Comparison of ENCODE assay signal across 18 cellular contexts in the genomic region with DNA sequence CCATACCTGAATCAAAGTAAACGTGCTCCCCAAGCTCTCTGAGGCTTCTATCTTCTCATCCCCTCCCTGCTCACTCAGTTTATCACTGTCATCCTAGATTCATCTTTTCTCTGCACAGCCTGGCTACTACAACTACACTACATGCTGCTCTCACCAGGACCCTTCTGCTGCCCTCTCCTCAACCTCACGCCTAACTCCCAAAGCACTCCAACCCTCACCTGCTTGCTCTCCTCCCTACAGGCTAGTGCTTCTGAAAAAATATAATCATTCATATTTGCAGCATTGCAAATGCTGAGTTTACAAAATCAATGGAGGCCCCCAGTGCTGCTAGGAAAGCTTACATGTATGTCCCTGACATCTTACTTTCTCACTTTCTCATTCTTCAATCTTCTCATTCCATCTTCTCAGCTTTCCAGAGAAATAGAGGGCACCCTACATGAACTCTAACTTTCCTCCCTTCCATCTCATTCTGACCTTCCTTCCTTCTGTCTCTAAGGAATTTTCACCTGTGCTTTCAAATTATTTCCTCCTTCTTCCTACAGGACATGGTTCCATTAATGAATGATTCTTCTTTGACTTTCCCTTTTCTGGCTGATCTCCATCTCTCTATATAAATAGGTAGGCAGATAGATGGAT. TPM values are rescaled to one million over a fixed set of nuclear protein-coding genes. Genes with fewer than 3 reads are reported as not detected.
DNase-seq lines count a peak whose midpoint lies in the region; ATAC-seq, FAIRE-seq and TF ChIP-seq lines count a peak whose summit lies in the region.
"Had no signal": no experiment of that assay in that cellular context is flagged by ENCODE, and none has a peak within 500 bp of the region (broad histone marks: within the 10 kb centered on the region; RNA-seq: fewer than 3 reads in every experiment).

No MANE protein-coding gene starts in this region.

- no peak overlapping the region for H2BK5ac ChIP-seq in IMR-90 (ENCODE audit: low read depth, low read length, poor library complexity, severe bottlenecking)

- peak overlapping the region in 1 of 2 experiments; percentile 32; a peak in 2 of 4 replicates for H3K4me3 ChIP-seq in DND-41 (ENCODE audit: low read depth in 1 of 2, low read length in 2 of 2)
- H3K4me3 ChIP-seq in IMR-90 (ENCODE audit: insufficient read depth, low read depth, low read length), result no peak overlapping the region
- no peak overlapping the region for H3K4me3 ChIP-seq in astrocyte (ENCODE audit: insufficient read depth, low read depth, low read length)
- no peak overlapping the region for H3K4me3 ChIP-seq in keratinocyte (ENCODE audit: control insufficient read depth in 2 of 3, extremely low read depth in 1 of 3, insufficient read depth in 2 of 3, low read depth in 1 of 3, low read length in 3 of 3)
- H3K4me3 ChIP-seq: GM23248, HAP-1 had no signal

- intact Hi-C loops in IMR-90 (cut with micrococcal nuclease), result no loop called here

- no peak for TF ChIP-seq POLR2A in IMR-90 (IDR thresholded peaks at IDR 0.05; ENCODE audit: low read depth, low read length)

- H3K27me3 ChIP-seq in DND-41 (ENCODE audit: insufficient read depth, low read length, poor library complexity) (no peaks in the 10 kb centered on the region), IMR-90 (ENCODE audit: control insufficient read depth, insufficient read depth, low read length) (no peaks in the 10 kb centered on the region), astrocyte (ENCODE audit: insufficient read depth, low read length) (no peaks in the 10 kb centered on the region), keratinocyte (ENCODE audit: control insufficient read depth, extremely low read depth, insufficient read depth, low read length) (no peaks in the 10 kb centered on the region)

- no peak for DNase-seq in DND-41
- no peak for DNase-seq in IMR-90
- DNase-seq in astrocyte (ENCODE audit: low read depth), result no peak
- DNase-seq in keratinocyte (ENCODE audit: low read depth, low spot score), result no peak
- no peak for DNase-seq in COLO829 (ENCODE audit: low spot score)
- DNase-seq in NCI-H2081 (lab: John Stamatoyannopoulos, UW), result no peak
- DNase-seq: AML-193; CD4-positive, alpha-beta T cell; DMS153; DMS79; KG1 had no signal

- no peak overlapping the region; the same call in 1 of the 2 replicates for H2AK5ac ChIP-seq in IMR-90 (ENCODE audit: low read depth, low read length)

- H3K23ac ChIP-seq in IMR-90 (ENCODE audit: low read depth, low read length), result no peak overlapping the region

- H4K20me1 ChIP-seq in DND-41 (ENCODE audit: insufficient read depth, low read length) (0 out of 2 replicates have a peak, but pooled peaks cover 11% of the 10 kb centered on the region), IMR-90 (ENCODE audit: insufficient read depth, low read length) (peaks cover 59% of the 10 kb centered on the region), astrocyte (ENCODE audit: insufficient read depth, low read length) (peaks cover 69% of the 10 kb centered on the region), keratinocyte (ENCODE audit: control insufficient read depth, extremely low read depth, insufficient read depth, low read length) (peaks cover 4% of the 10 kb centered on the region)

- H4K8ac ChIP-seq in IMR-90 (ENCODE audit: low read depth in 2 of 2, low read length in 2 of 2), result no peak overlapping the region

- H3K36me3 ChIP-seq in DND-41 (ENCODE audit: insufficient read depth, low read length) (peaks cover 30% of the 10 kb centered on the region), IMR-90 (ENCODE audit: control insufficient read depth, insufficient read depth, low read length) (peaks cover under 1% of the 10 kb centered on the region; the same call in 1 of the 2 replicates), astrocyte (ENCODE audit: insufficient read depth, low read length) (peaks cover 21% of the 10 kb centered on the region), keratinocyte (ENCODE audit: control insufficient read depth in 2 of 2, extremely low read depth in 1 of 2, insufficient read depth in 2 of 2, low read length in 2 of 2) (no peaks in the 10 kb centered on the region)
- H3K36me3 ChIP-seq: HAP-1 had no signal

- H2BK120ac ChIP-seq in IMR-90 (ENCODE audit: low read depth, low read length), result no peak overlapping the region

- no TSS peak for BruUV-seq in IMR-90 (replicated peaks; lab: Mats Ljungman, UMichigan)

- H3K9me1 ChIP-seq in IMR-90 (ENCODE audit: insufficient read depth, low read length), result peaks cover 20% of the 10 kb centered on the region
- H3K9me1 ChIP-seq in keratinocyte (ENCODE audit: control insufficient read depth, extremely low read depth, insufficient read depth, low read length), result no peaks in the 10 kb centered on the region

- TF ChIP-seq CTCF in DND-41 (IDR thresholded peaks at IDR 0.05; ENCODE audit: borderline replicate concordance, extremely low read depth, low read length, poor library complexity, severe bottlenecking) (no peak), IMR-90 (conservative IDR thresholded peaks at IDR 0.05; ENCODE audit: low read depth, low read length) (no peak), astrocyte (IDR thresholded peaks at IDR 0.05; ENCODE audit: insufficient read depth, low read depth, low read length) (no peak), keratinocyte (optimal IDR thresholded peaks at IDR 0.05 in 1 of 3, IDR thresholded peaks at IDR 0.05 in 1 of 3, conservative IDR thresholded peaks at IDR 0.05 in 1 of 3; ENCODE audit: extremely low read depth in 1 of 3, insufficient read depth in 2 of 3, low read length in 3 of 3) (no peak)

- peaks cover 23% of the 10 kb centered on the region for H3K4me1 Mint-ChIP-seq in astrocyte (ENCODE audit: low read depth, unreplicated experiment)
- H3K4me1 Mint-ChIP-seq: IgD-negative memory B cell had no signal

- no peaks in the 10 kb centered on the region for H3K9me3 ChIP-seq in DND-41 (ENCODE audit: insufficient read depth, low read length, severe bottlenecking)
- no peaks in the 10 kb centered on the region for H3K9me3 ChIP-seq in IMR-90 (ENCODE audit: control insufficient read depth, insufficient read depth, low read length)
- H3K9me3 ChIP-seq in astrocyte (ENCODE audit: insufficient read depth, low read depth, low read length), result no peaks in the 10 kb centered on the region
- H3K9me3 ChIP-seq in keratinocyte (ENCODE audit: control insufficient read depth, low read depth, low read length), result no peaks in the 10 kb centered on the region

- peak overlapping the region; percentile 69 for H3K27ac ChIP-seq in DND-41 (ENCODE audit: low read length)
- no peak overlapping the region for H3K27ac ChIP-seq in IMR-90 (ENCODE audit: insufficient read depth, low read length)
- peak overlapping the region; percentile 17 for H3K27ac ChIP-seq in astrocyte (ENCODE audit: low read depth, low read length)
- no peak overlapping the region for H3K27ac ChIP-seq in keratinocyte (ENCODE audit: control insufficient read depth, insufficient read depth, low read length)
- H3K27ac ChIP-seq: C4-2B, GM23248, HL-60 had no signal

- in situ Hi-C loops in IMR-90 (cut with MboI; ENCODE audit: low sequenced_read_pairs), result no loop called here

- WGBS in IMR-90 (ENCODE audit: extremely low coverage in 2 of 2, insufficient read length in 1 of 2), 2 experiments, result 92% methylated on average over 1 of the region's 2 CpGs; no CpG with 5 or more reads in 1 of the 2 experiments

- TF ChIP-seq RAD21 in IMR-90 (IDR thresholded peaks at IDR 0.05; ENCODE audit: low read length), result no peak

- H3K27ac Mint-ChIP-seq in astrocyte (ENCODE audit: unreplicated experiment), result no peak overlapping the region
- H3K27ac Mint-ChIP-seq: CD4-positive, alpha-beta T cell; IgD-negative memory B cell had no signal

- H2AFZ ChIP-seq in DND-41 (ENCODE audit: low read depth, low read length) (no peak overlapping the region), IMR-90 (replicated peaks; ENCODE audit: low read length, poor library complexity) (no peak overlapping the region), astrocyte (ENCODE audit: low read depth, low read length) (no peak overlapping the region), keratinocyte (ENCODE audit: control insufficient read depth, low read length) (no peak overlapping the region)
- H2AFZ ChIP-seq: GM23248 had no signal

- H3K18ac ChIP-seq in IMR-90 (ENCODE audit: low read depth, low read length), result no peak overlapping the region

- H3K4me1 ChIP-seq in DND-41 (ENCODE audit: insufficient read depth, low read length), result peaks cover 69% of the 10 kb centered on the region
- H3K4me1 ChIP-seq in IMR-90 (ENCODE audit: control insufficient read depth, insufficient read depth, low read length), result peaks cover 17% of the 10 kb centered on the region
- H3K4me1 ChIP-seq in astrocyte (ENCODE audit: insufficient read depth, low read length), result peaks cover 54% of the 10 kb centered on the region
- peaks cover 56% of the 10 kb centered on the region for H3K4me1 ChIP-seq in keratinocyte (ENCODE audit: control insufficient read depth, extremely low read depth, insufficient read depth, low read length)
- H3K4me1 ChIP-seq: HAP-1 had no signal

- ATAC-seq in DND-41 (ENCODE audit: insufficient read depth, low read depth) (peak; percentile 5; the same call in 1 of the 3 replicates), IMR-90 (ENCODE audit: low read depth) (no peak), GM19351 (IDR thresholded peaks at IDR 0.05; ENCODE audit: unreplicated experiment) (no peak)

- POLR2A ChIA-PET in IMR-90 (lab: Charles Lee; ENCODE audit: unreplicated experiment), result no interaction called here

- H4K5ac ChIP-seq in IMR-90 (ENCODE audit: low read depth, low read length), result no peak overlapping the region

- H2AK9ac ChIP-seq in IMR-90 (replicated peaks; ENCODE audit: low read depth, low read length, poor library complexity), result no peak overlapping the region

- no peak overlapping the region for H3K4me3 Mint-ChIP-seq in astrocyte (ENCODE audit: unreplicated experiment)
- H3K4me3 Mint-ChIP-seq: CD4-positive, alpha-beta T cell; IgD-negative memory B cell had no signal

- H3K9me3 Mint-ChIP-seq in astrocyte (ENCODE audit: unreplicated experiment), result peaks cover 2% of the 10 kb centered on the region
- H3K9me3 Mint-ChIP-seq: CD4-positive, alpha-beta T cell had no signal

- H3K79me2 ChIP-seq in DND-41 (ENCODE audit: insufficient read depth, low read length), result peaks cover 73% of the 10 kb centered on the region
- peaks cover 88% of the 10 kb centered on the region for H3K79me2 ChIP-seq in astrocyte (ENCODE audit: insufficient read depth, low read length)
- peaks cover 9% of the 10 kb centered on the region for H3K79me2 ChIP-seq in keratinocyte (ENCODE audit: control insufficient read depth, insufficient read depth, low read length)

- no peak overlapping the region for H3K56ac ChIP-seq in IMR-90 (ENCODE audit: extremely low read depth, insufficient read depth, low read length)

- no peaks in the 10 kb centered on the region for H3K27me3 Mint-ChIP-seq in astrocyte (ENCODE audit: low read depth, unreplicated experiment)

- peak overlapping the region; percentile 44 for H3K4me2 ChIP-seq in DND-41 (ENCODE audit: insufficient read depth, low read length)
- no peak overlapping the region for H3K4me2 ChIP-seq in IMR-90 (ENCODE audit: low read depth, low read length)
- peak overlapping the region; percentile 57 for H3K4me2 ChIP-seq in astrocyte (ENCODE audit: low read length)
- H3K4me2 ChIP-seq in keratinocyte (ENCODE audit: control insufficient read depth, extremely low read depth, insufficient read depth, low read depth, low read length), result no peak overlapping the region

- peaks cover 48 to 76% of the 10 kb centered on the region in 2 experiments for H3K79me1 ChIP-seq in IMR-90 (ENCODE audit: low read depth in 1 of 2, low read length in 2 of 2)

- dilution Hi-C loops in IMR-90 (cut with HindIII; ENCODE audit: low sequenced_read_pairs, unreplicated experiment) (no loop called here), keratinocyte (cut with MboI; ENCODE audit: extremely low pct_ligation_motif_present, low sequenced_read_pairs) (no loop called here)

- CTCF ChIA-PET in IMR-90 (lab: Yijun Ruan, JAX), result no interaction called here

- H2BK15ac ChIP-seq in IMR-90 (ENCODE audit: low read depth, low read length), result no peak overlapping the region

- no peak overlapping the region for H3K4ac ChIP-seq in IMR-90 (ENCODE audit: low read depth, low read length)

- peak overlapping the region; percentile 27; the same call in 1 of the 2 replicates for H3K9ac ChIP-seq in DND-41 (ENCODE audit: low read depth, low read length)
- no peak overlapping the region for H3K9ac ChIP-seq in IMR-90 (ENCODE audit: low read depth, low read length)
- no peak overlapping the region for H3K9ac ChIP-seq in astrocyte (ENCODE audit: low read length)
- H3K9ac ChIP-seq in keratinocyte (ENCODE audit: control insufficient read depth, extremely low read depth, insufficient read depth, low read length), result no peak overlapping the region
- H3K9ac ChIP-seq: GM23248 had no signal

- H3K14ac ChIP-seq in IMR-90 (replicated peaks; ENCODE audit: low read depth, low read length), result no peak overlapping the region

- no peak overlapping the region for H4K91ac ChIP-seq in IMR-90 (ENCODE audit: insufficient read depth, low read depth, low read length)

- FAIRE-seq in astrocyte (lab: Jason Lieb, UNC) (no peak), keratinocyte (lab: Jason Lieb, UNC) (peak; percentile 73)
- FAIRE-seq: A204.1 had no signal

- H3K36me3 Mint-ChIP-seq in astrocyte (ENCODE audit: low read depth, unreplicated experiment), result peaks cover 8% of the 10 kb centered on the region
- H3K36me3 Mint-ChIP-seq: IgD-negative memory B cell had no signal

- no peak overlapping the region for H2BK20ac ChIP-seq in IMR-90 (ENCODE audit: low read depth, low read length)

RNA-seq across cellular contexts. Expression of gene EVA1A, which starts 36.3 kb away (rescaled TPM):
- total RNA-seq in IMR-90 (2012; rRNA removed) (89.2 and 93.7 TPM in 2 replicates), astrocyte (19.0 and 28.6 TPM in 2 replicates)
- polyA plus RNA-seq in IMR-90 (2012; rRNA removed) (54.5 and 61.6 TPM in 2 replicates), keratinocyte (11.5 to 14.6 TPM (median 12.5 TPM) in 3 replicates)
- polyA plus RNA-seq in IMR-90 (2012; cell fraction: cytosol; rRNA removed), result 71.6 and 118 TPM in 2 replicates
- polyA plus RNA-seq in IMR-90 (2012; cell fraction: nucleus; rRNA removed; ENCODE audit: low replicate concordance), result 36.3 and 66.6 TPM in 2 replicates
- 3.2 TPM for polyA plus RNA-seq in keratinocyte (2011; ENCODE audit: low read depth)
- 10.1 and 17.4 TPM in 2 replicates for polyA plus RNA-seq in keratinocyte (2011; cell fraction: cytosol; rRNA removed)
- polyA plus RNA-seq in keratinocyte (2011; cell fraction: nucleus; rRNA removed), result 9.9 and 13.2 TPM in 2 replicates
- polyA plus RNA-seq in keratinocyte (2012; ENCODE audit: low replicate concordance), result 2.5 and 23.9 TPM in 2 replicates
- 18.1 to 32.8 TPM (median 21.6 TPM) in 3 replicates for polyA minus RNA-seq in keratinocyte
- polyA minus RNA-seq in keratinocyte (2011; cell fraction: cytosol; rRNA and poly(A)+ RNA removed), result 24.7 TPM
- 13.8 and 15.4 TPM in 2 replicates for polyA minus RNA-seq in keratinocyte (2011; cell fraction: nucleus; rRNA and poly(A)+ RNA removed)
- total RNA-seq: CD4-positive, alpha-beta T cell had no signal
- polyA plus RNA-seq: IgD-negative memory B cell had no signal

Comparison
In these comparisons a context has a peak if more than half of its experiments do, and no peak if none do; other contexts are left out.
1. H3K27ac ChIP-seq: peak in DND-41 (single experiment) and astrocyte (single experiment); none in IMR-90 (single experiment) and keratinocyte (single experiment).
2. H3K4me2 ChIP-seq: peak in DND-41 (single experiment) and astrocyte (single experiment); none in IMR-90 (single experiment) and keratinocyte (single experiment).